In the genomic region with DNA sequence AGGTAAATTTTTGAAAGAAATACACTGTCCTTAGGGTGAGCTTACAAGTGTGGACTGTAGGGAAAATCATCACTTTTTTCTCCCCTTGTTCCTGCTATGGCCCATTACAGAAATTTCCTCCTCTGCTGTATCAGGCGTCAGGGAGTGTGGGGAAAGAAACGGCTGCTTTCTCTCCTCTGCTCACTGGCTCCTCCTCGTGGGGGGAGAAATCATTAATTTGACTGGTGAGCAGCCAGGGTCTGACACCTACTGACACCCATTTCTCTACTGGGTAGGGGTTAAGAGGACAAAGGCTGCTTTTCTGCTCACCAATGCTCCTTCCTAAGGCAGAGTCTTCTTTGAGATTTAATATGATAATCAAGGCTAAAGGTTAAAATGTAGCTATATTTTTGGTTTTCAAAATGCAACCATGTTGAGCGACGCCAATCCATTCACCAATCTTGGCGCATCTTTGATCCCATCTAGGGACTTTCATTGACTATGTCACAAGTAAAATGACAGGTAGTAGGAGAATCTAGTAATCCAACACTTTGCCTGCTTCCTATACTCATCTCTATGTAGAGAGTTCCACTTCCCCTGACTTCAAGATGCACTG, we compare ENCODE assay signal across 8 cellular contexts. TPM values are rescaled to one million over a fixed set of nuclear protein-coding genes. Genes with fewer than 3 reads are reported as not detected.
A peak's percentile ranks its signal among the peaks of the same experiment; 100 is the strongest.
DNase-seq lines count a peak whose midpoint lies in the region; ATAC-seq and TF ChIP-seq lines count a peak whose summit lies in the region.

No MANE protein-coding gene starts in this region.

- no peak overlapping the region for H3K4me3 Mint-ChIP-seq in activated naive CD4-positive, alpha-beta T cell treated with anti-CD3 and anti-CD28 coated beads for 36 hours

- no peak overlapping the region for H3K9ac ChIP-seq in smooth muscle cell (ENCODE audit: low read depth)

- peaks cover 3% of the 10 kb centered on the region for H3K4me1 Mint-ChIP-seq in activated naive CD4-positive, alpha-beta T cell treated with anti-CD3 and anti-CD28 coated beads for 36 hours (ENCODE audit: low read depth)

- no peaks in the 10 kb centered on the region for H3K36me3 ChIP-seq in smooth muscle cell (ENCODE audit: low read depth)

- H3K27me3 Mint-ChIP-seq in activated naive CD4-positive, alpha-beta T cell treated with anti-CD3 and anti-CD28 coated beads for 36 hours (ENCODE audit: low read depth): no peaks in the 10 kb centered on the region

- H3K27ac ChIP-seq in smooth muscle cell (ENCODE audit: low read depth): no peak overlapping the region

- DNase-seq in ELR (ENCODE audit: low read depth) (peak; percentile 56), RPMI8226 (peak; percentile 12), left ventricle myocardium superior (no peak), smooth muscle cell (lab: John Stamatoyannopoulos, UW; ENCODE audit: unreplicated experiment) (no peak), NCI-H2081 treated with DMSO at 0.1 percent for 48 hours (lab: John Stamatoyannopoulos, UW) (no peak)
- DNase-seq in activated naive CD4-positive, alpha-beta T cell treated with anti-CD3 and anti-CD28 coated beads for 36 hours: peak; percentile 67

- peaks cover 29% of the 10 kb centered on the region for H4K20me1 ChIP-seq in smooth muscle cell (ENCODE audit: low read depth)

- peak; percentile 42 for ATAC-seq in HG02678 (IDR thresholded peaks at IDR 0.05; ENCODE audit: unreplicated experiment)
- ATAC-seq in left ventricle myocardium superior: peak; percentile 57
- no peak for ATAC-seq in GM21825 (IDR thresholded peaks at IDR 0.05; ENCODE audit: unreplicated experiment)

- CTCF ChIA-PET in activated naive CD4-positive, alpha-beta T cell treated with anti-CD3 and anti-CD28 coated beads for 36 hours (lab: Charles Lee): interaction anchor here (0.6 to 2.7 kb wide), 6 partner anchors 9 to 245 kb away, joined by 3 to 8 read pairs (median 4); no protein-coding TSS in a partner anchor

- no peaks in the 10 kb centered on the region for H3F3A ChIP-seq in smooth muscle cell (ENCODE audit: low read depth)

- intact Hi-C loops in activated naive CD4-positive, alpha-beta T cell treated with anti-CD3 and anti-CD28 coated beads for 36 hours (cut with micrococcal nuclease): loop anchor here (1.0 to 5.0 kb wide), 3 partner anchors 115 to 499 kb away; no protein-coding TSS in a partner anchor
- intact Hi-C loops in left ventricle myocardium superior (cut with micrococcal nuclease): no loop called here

- TF ChIP-seq CTCF in smooth muscle cell (IDR thresholded peaks at IDR 0.05; ENCODE audit: borderline replicate concordance, insufficient read depth, poor library complexity, severe bottlenecking): peak; percentile 53

- no peaks in the 10 kb centered on the region for H3K4me1 ChIP-seq in smooth muscle cell (ENCODE audit: low read depth)

- H3K4me2 ChIP-seq in smooth muscle cell: no peak overlapping the region

- no peak overlapping the region for H2AFZ ChIP-seq in smooth muscle cell (ENCODE audit: low read depth)

- no peak overlapping the region for H3K4me3 ChIP-seq in smooth muscle cell

- WGBS in smooth muscle cell (ENCODE audit: low lambda C conversion rate): 55% methylated on average over 6 of the region's 6 CpGs

- H3K9me3 Mint-ChIP-seq in activated naive CD4-positive, alpha-beta T cell treated with anti-CD3 and anti-CD28 coated beads for 36 hours: no peaks in the 10 kb centered on the region

- H3K27ac Mint-ChIP-seq in activated naive CD4-positive, alpha-beta T cell treated with anti-CD3 and anti-CD28 coated beads for 36 hours: no peak overlapping the region

- peaks cover 18% of the 10 kb centered on the region for H3K36me3 Mint-ChIP-seq in activated naive CD4-positive, alpha-beta T cell treated with anti-CD3 and anti-CD28 coated beads for 36 hours (ENCODE audit: low read depth)

- no peaks in the 10 kb centered on the region for H3K9me3 ChIP-seq in smooth muscle cell (replicated peaks; ENCODE audit: low read depth)

- H3K27me3 ChIP-seq in smooth muscle cell (ENCODE audit: low read depth): no peaks in the 10 kb centered on the region

- H3K79me2 ChIP-seq in smooth muscle cell (ENCODE audit: low read depth): peaks cover 19% of the 10 kb centered on the region

RNA-seq across cellular contexts. Expression of a gene that starts 25.1 kb away (rescaled TPM):
- 10 to 100 TPM; 12.4 to 12.5 TPM for total RNA-seq in activated naive CD4-positive, alpha-beta T cell treated with anti-CD3 and anti-CD28 coated beads for 36 hours
- 50.0 TPM for total RNA-seq in left ventricle myocardium superior
- total RNA-seq in smooth muscle cell: 34.2 and 39.3 TPM in 2 replicates
- 8.5 and 10.2 TPM in 2 replicates for polyA plus RNA-seq in smooth muscle cell

Comparison
In these comparisons a context has a peak if more than half of its experiments do, and no peak if none do; other contexts are left out.
1. DNase-seq: peak in ELR (single experiment), RPMI8226 (single experiment) and activated naive CD4-positive, alpha-beta T cell treated with anti-CD3 and anti-CD28 coated beads for 36 hours (single experiment); none in left ventricle myocardium superior (single experiment), smooth muscle cell (single experiment) and NCI-H2081 treated with DMSO at 0.1 percent for 48 hours (single experiment).